ENCODE assay signal across 10 cellular contexts in genomic region chr10:121668336-121669009, GRCh38.
DNase-seq lines count a peak whose midpoint lies in the region; ATAC-seq and TF ChIP-seq lines count a peak whose summit lies in the region.
"Had no signal": no experiment of that assay in that cellular context is flagged by ENCODE, and none has a peak within 500 bp of the region (broad histone marks: within the 10 kb centered on the region; RNA-seq: fewer than 3 reads in every experiment).

No MANE protein-coding gene starts in this region.

- TF ChIP-seq CTCF in A673 (conservative IDR thresholded peaks at IDR 0.05; ENCODE audit: low read depth, low read length): no peak

- H3K27ac ChIP-seq in A673 (ENCODE audit: low read depth, low read length, poor library complexity, severe bottlenecking) (no peak overlapping the region), muscle layer of duodenum (ENCODE audit: low read length) (peak overlapping the region; percentile 60)

- no peaks in the 10 kb centered on the region for H3K27me3 ChIP-seq in A673 (replicated peaks; ENCODE audit: insufficient read depth, low read depth, low read length, poor library complexity)
- H3K27me3 ChIP-seq in muscle layer of duodenum (ENCODE audit: low read depth, low read length): no peaks in the 10 kb centered on the region

- intact Hi-C loops in A673 (cut with micrococcal nuclease; ENCODE audit: unreplicated experiment): no loop called here

- H3K4me1 ChIP-seq in A673 (ENCODE audit: insufficient read depth, low read length, poor library complexity, severe bottlenecking) (peaks cover 10% of the 10 kb centered on the region), muscle layer of duodenum (ENCODE audit: control insufficient read depth in 1 of 2, insufficient read depth in 2 of 2, low read length in 2 of 2) (peaks cover 0 to 21% of the 10 kb centered on the region in 2 donors)

- peak; percentile 47 for ATAC-seq in esophagus mucosa
- ATAC-seq in HG02870 (IDR thresholded peaks at IDR 0.05; ENCODE audit: unreplicated experiment): no peak

- BruUV-seq in A673 (replicated peaks; lab: Mats Ljungman, UMichigan): no TSS peak

- CTCF ChIA-PET in A673 (lab: Charles Lee): no interaction called here

- POLR2A ChIA-PET in A673 (lab: Charles Lee; ENCODE audit: low non-redundant PET): no interaction called here

- H3K4me3 ChIP-seq in A673 (ENCODE audit: low read depth, low read length, poor library complexity, severe bottlenecking) (no peak overlapping the region), muscle layer of duodenum (ENCODE audit: low read depth in 1 of 2, low read length in 2 of 2) (peak overlapping the region; percentile 23 to 51)

- H3K36me3 ChIP-seq in A673 (ENCODE audit: insufficient read depth, low read length, poor library complexity, severe bottlenecking): no peaks in the 10 kb centered on the region
- H3K36me3 ChIP-seq in muscle layer of duodenum (ENCODE audit: control insufficient read depth in 1 of 2, insufficient read depth in 2 of 2, low read length in 2 of 2): no peaks in the 10 kb centered on the region

- H3K9me3 ChIP-seq in A673 (ENCODE audit: low read depth, low read length, poor library complexity, severe bottlenecking) (no peaks in the 10 kb centered on the region), muscle layer of duodenum (ENCODE audit: control insufficient read depth in 1 of 2, low read length in 2 of 2) (no peaks in the 10 kb centered on the region)

- peak; percentile 51 for DNase-seq in A673 (ENCODE audit: low spot score)
- DNase-seq in NCI-H510A (lab: John Stamatoyannopoulos, UW): peak; percentile 71
- DNase-seq in germinal center (ENCODE audit: low spot score): no peak
- no peak for DNase-seq in activated CD8-positive, alpha-beta memory T cell treated with anti-CD3 and anti-CD28 coated beads, Interleukin-2, amount 50 U/mL, for 48 hours
- DNase-seq in HUDEP-2 (lab: John Stamatoyannopoulos, UW; ENCODE audit: unreplicated experiment in 76 of 76): no peak
- DNase-seq: activated CD4-positive, alpha-beta T cell treated with anti-CD3 and anti-CD28 coated beads for 1 hour; erythroblast had no signal

Comparison
In these comparisons a context has a peak if more than half of its experiments do, and no peak if none do; other contexts are left out.
1. DNase-seq: peak in A673 (single experiment) and NCI-H510A (single experiment); none in germinal center (single experiment), activated CD8-positive, alpha-beta memory T cell treated with anti-CD3 and anti-CD28 coated beads, Interleukin-2, amount 50 U/mL, for 48 hours (single experiment) and HUDEP-2 (0 of 76).